Comparison of ENCODE assay signal across 8 cellular contexts in genomic region chr11:76235233-76236091, GRCh38. TPM values are rescaled to one million over a fixed set of nuclear protein-coding genes. Genes with fewer than 3 reads are reported as not detected.
DNase-seq lines count a peak whose midpoint lies in the region; ATAC-seq and TF ChIP-seq lines count a peak whose summit lies in the region.

No MANE protein-coding gene starts in this region.

- DNase-seq in COR-L47 (lab: John Stamatoyannopoulos, UW) (peak; percentile 79), GM20000 (ENCODE audit: low spot score) (peak; percentile 93), HS-5 (ENCODE audit: low read depth) (peak; percentile 88), NOMO-1 treated with DMSO at 0.1 percent for 48 hours (lab: John Stamatoyannopoulos, UW; ENCODE audit: unreplicated experiment) (peak; percentile 85), mesendoderm (peak; percentile 98)
- DNase-seq in activated CD8-positive, alpha-beta memory T cell treated with anti-CD3 and anti-CD28 coated beads, Interleukin-2, amount 10 ng/mL, durations not matched to agents 7 days and 5 days, result peak; percentile 95
- peak; percentile 72 for DNase-seq in stimulated activated CD8-positive, alpha-beta memory T cell treated with anti-CD3 and anti-CD28 coated beads, Interleukin-12 subunit alpha, Interleukin-12 subunit beta, amount 100 ng/mL, for 24 hours (ENCODE audit: extremely low read depth)

- H2BK5ac ChIP-seq in mesendoderm (ENCODE audit: low read length), result no peak overlapping the region

- peaks cover 52% of the 10 kb centered on the region for H3K4me1 Mint-ChIP-seq in activated CD8-positive, alpha-beta memory T cell treated with anti-CD3 and anti-CD28 coated beads, Interleukin-2, amount 10 ng/mL, durations not matched to agents 7 days and 5 days

- H3K4me3 Mint-ChIP-seq in activated CD8-positive, alpha-beta memory T cell treated with anti-CD3 and anti-CD28 coated beads, Interleukin-2, amount 10 ng/mL, durations not matched to agents 7 days and 5 days, result peak overlapping the region; percentile 77

- CTCF ChIA-PET in activated CD8-positive, alpha-beta memory T cell treated with anti-CD3 and anti-CD28 coated beads, Interleukin-2, amount 10 ng/mL, durations not matched to agents 7 days and 5 days (lab: Charles Lee), result interaction anchor here (1.7 to 5.8 kb wide), 3 partner anchors 26 to 83 kb away, joined by 6 to 87 read pairs (median 7); partner anchors contain the start of gene WNT11

- peaks cover 17% of the 10 kb centered on the region for H3K27me3 Mint-ChIP-seq in activated CD8-positive, alpha-beta memory T cell treated with anti-CD3 and anti-CD28 coated beads, Interleukin-2, amount 10 ng/mL, durations not matched to agents 7 days and 5 days

- H3K4me3 ChIP-seq in endocrine pancreas (ENCODE audit: control insufficient read depth, insufficient read depth, low read length), result peak overlapping the region; percentile 84
- H3K4me3 ChIP-seq in mesendoderm (ENCODE audit: low read length), result peak overlapping the region; percentile 81

- no peaks in the 10 kb centered on the region for H3K9me3 ChIP-seq in endocrine pancreas (ENCODE audit: control insufficient read depth, low read length)

- H3K4me1 ChIP-seq in endocrine pancreas (ENCODE audit: control insufficient read depth, insufficient read depth, low read length), result no peaks in the 10 kb centered on the region
- no peaks in the 10 kb centered on the region for H3K4me1 ChIP-seq in mesendoderm (ENCODE audit: control insufficient read depth, low read depth, low read length)

- peak overlapping the region; percentile 95 for H3K27ac Mint-ChIP-seq in activated CD8-positive, alpha-beta memory T cell treated with anti-CD3 and anti-CD28 coated beads, Interleukin-2, amount 10 ng/mL, durations not matched to agents 7 days and 5 days

- peak overlapping the region; percentile 96 for H3K56ac ChIP-seq in mesendoderm (ENCODE audit: low read length)

- H3K9me3 Mint-ChIP-seq in activated CD8-positive, alpha-beta memory T cell treated with anti-CD3 and anti-CD28 coated beads, Interleukin-2, amount 10 ng/mL, durations not matched to agents 7 days and 5 days (ENCODE audit: low read depth), result no peaks in the 10 kb centered on the region

- H3K27me3 ChIP-seq in endocrine pancreas (ENCODE audit: control insufficient read depth, insufficient read depth, low read length), result no peaks in the 10 kb centered on the region
- H3K27me3 ChIP-seq in mesendoderm (ENCODE audit: insufficient read depth, low read length, poor library complexity), result no peaks in the 10 kb centered on the region

- TF ChIP-seq CTCF in GM20000 (IDR thresholded peaks at IDR 0.05; ENCODE audit: extremely low read depth, missing control alignments), result no peak

- H4K8ac ChIP-seq in mesendoderm (ENCODE audit: low read depth, low read length), result no peak overlapping the region

- no peak overlapping the region for H3K23ac ChIP-seq in mesendoderm (ENCODE audit: low read length)

- H3K79me2 ChIP-seq in mesendoderm (ENCODE audit: control insufficient read depth, insufficient read depth, low read length), result no peaks in the 10 kb centered on the region

- H2BK120ac ChIP-seq in mesendoderm (ENCODE audit: low read depth, low read length), result no peak overlapping the region

- peak; percentile 89 for ATAC-seq in activated CD8-positive, alpha-beta memory T cell treated with anti-CD3 and anti-CD28 coated beads, Interleukin-2, amount 10 ng/mL, durations not matched to agents 7 days and 5 days

- no peak overlapping the region for H3K18ac ChIP-seq in mesendoderm (ENCODE audit: low read length)

- peak overlapping the region; percentile 1 for H3K4ac ChIP-seq in mesendoderm (ENCODE audit: low read depth, low read length)

- no CpG with 5 or more reads among the region's 65 CpGs for WGBS in mesendoderm (ENCODE audit: extremely low coverage, insufficient coverage, low lambda C conversion rate)

- no peak overlapping the region for H2AK5ac ChIP-seq in mesendoderm (ENCODE audit: low read length)

- peak overlapping the region; percentile 78 for H3K9ac ChIP-seq in endocrine pancreas (ENCODE audit: control insufficient read depth, insufficient read depth, low read length)
- peak overlapping the region; percentile 78 for H3K9ac ChIP-seq in mesendoderm (ENCODE audit: low read length)

- H2BK15ac ChIP-seq in mesendoderm (replicated peaks; ENCODE audit: low read depth), result no peak overlapping the region

- peak overlapping the region; percentile 90 for H3K4me2 ChIP-seq in mesendoderm (ENCODE audit: low read length)

- H3K36me3 Mint-ChIP-seq in activated CD8-positive, alpha-beta memory T cell treated with anti-CD3 and anti-CD28 coated beads, Interleukin-2, amount 10 ng/mL, durations not matched to agents 7 days and 5 days, result no peaks in the 10 kb centered on the region

- H3K79me1 ChIP-seq in mesendoderm (ENCODE audit: low read length), result no peaks in the 10 kb centered on the region

- no peak overlapping the region for H4K5ac ChIP-seq in mesendoderm (ENCODE audit: low read length)

- H3K36me3 ChIP-seq in endocrine pancreas (ENCODE audit: control insufficient read depth, insufficient read depth, low read length) (no peaks in the 10 kb centered on the region), mesendoderm (ENCODE audit: control insufficient read depth, insufficient read depth, low read length) (no peaks in the 10 kb centered on the region)

- H3K27ac ChIP-seq in mesendoderm (ENCODE audit: low read depth, low read length), result no peak overlapping the region

RNA-seq across cellular contexts. Expression of gene WNT11, which starts 29.2 kb away (rescaled TPM):
- total RNA-seq in activated CD8-positive, alpha-beta memory T cell treated with anti-CD3 and anti-CD28 coated beads, Interleukin-2, amount 10 ng/mL, durations not matched to agents 7 days and 5 days, result 1 to 10 TPM in 1 of 2 experiments, under 1 TPM in 1; 0.96 to 2.0 TPM
- 0.14 TPM for polyA plus RNA-seq in mesendoderm (2013, experiment 1 of 2)
- 0.20 TPM for polyA plus RNA-seq in mesendoderm (2013, experiment 2 of 2)
